ENCODE assay signal across 1 cellular context in genomic region chr4:74755486-74755885, GRCh38.
TF ChIP-seq lines count a peak whose summit lies in the region.

No MANE protein-coding gene starts in this region.

TF ChIP-seq in K562, 482 proteins besides CTCF, POLR2A, EP300 and RAD21:
- TF ChIP-seq OTX1 (CRISPR knock-in tag; IDR thresholded peaks at IDR 0.05) (no peak), CEBPB (tag; IDR thresholded peaks at IDR 0.05) (peak; percentile 21; the same call in 1 of the 2 replicates), NFYB (IDR thresholded peaks at IDR 0.05; ENCODE audit: extremely low read depth, insufficient read length) (no peak)
TF ChIP-seq in K562: peak in this region for 1.
